Comparison of ENCODE assay signal across 9 cellular contexts in genomic region chr1:93617670-93618488, GRCh38.
DNase-seq lines count a peak whose midpoint lies in the region; ATAC-seq and TF ChIP-seq lines count a peak whose summit lies in the region.
"Had no signal": no experiment of that assay in that cellular context is flagged by ENCODE, and none has a peak within 500 bp of the region (broad histone marks: within the 10 kb centered on the region; RNA-seq: fewer than 3 reads in every experiment).

No MANE protein-coding gene starts in this region.

- no peaks in the 10 kb centered on the region for H3K36me3 ChIP-seq in subcutaneous abdominal adipose tissue (ENCODE audit: control insufficient read depth in 5 of 5, insufficient read depth in 5 of 5, low read length in 5 of 5)

- TF ChIP-seq CTCF in VCaP (conservative IDR thresholded peaks at IDR 0.05) = no peak

- no peak for ATAC-seq in GM18868 (IDR thresholded peaks at IDR 0.05; ENCODE audit: unreplicated experiment)

- no peaks in the 10 kb centered on the region for H3K27me3 ChIP-seq in subcutaneous abdominal adipose tissue (ENCODE audit: control insufficient read depth in 5 of 5, insufficient read depth in 4 of 5, low read length in 5 of 5)

- H3K27ac ChIP-seq in VCaP (peak overlapping the region; percentile 87), subcutaneous abdominal adipose tissue (ENCODE audit: low read depth, low read length) (peak overlapping the region; percentile 94)

- H3K4me3 ChIP-seq in subcutaneous abdominal adipose tissue (ENCODE audit: low read depth in 1 of 5, low read length in 5 of 5) = no peak overlapping the region

- peaks cover 28 to 74% (median 69%) of the 10 kb centered on the region in 5 donors for H3K4me1 ChIP-seq in subcutaneous abdominal adipose tissue (ENCODE audit: control insufficient read depth in 5 of 5, insufficient read depth in 5 of 5, low read length in 5 of 5)

- peak; percentile 77 for DNase-seq in HuH-7 (ENCODE audit: low spot score)
- peak; percentile 75 for DNase-seq in left kidney (ENCODE audit: low read depth, low spot score)
- DNase-seq in DMS 273 (lab: John Stamatoyannopoulos, UW; ENCODE audit: unreplicated experiment) = no peak
- DNase-seq in RKO (ENCODE audit: low spot score) = no peak
- DNase-seq: GOT3, immature natural killer cell had no signal

- peak overlapping the region in 4 of 5 donors; percentile 3 to 68 (median 42) for H3K9ac ChIP-seq in subcutaneous abdominal adipose tissue (ENCODE audit: low read length in 5 of 5)

- H3K9me3 ChIP-seq in subcutaneous abdominal adipose tissue (ENCODE audit: control insufficient read depth in 5 of 5, low read length in 5 of 5) = no peaks in the 10 kb centered on the region

Comparison
In these comparisons a context has a peak if more than half of its experiments do, and no peak if none do; other contexts are left out.
1. DNase-seq: peak in HuH-7 (single experiment) and left kidney (single experiment); none in DMS 273 (single experiment) and RKO (single experiment).